ENCODE assay signal across 16 cellular contexts in the genomic region with DNA sequence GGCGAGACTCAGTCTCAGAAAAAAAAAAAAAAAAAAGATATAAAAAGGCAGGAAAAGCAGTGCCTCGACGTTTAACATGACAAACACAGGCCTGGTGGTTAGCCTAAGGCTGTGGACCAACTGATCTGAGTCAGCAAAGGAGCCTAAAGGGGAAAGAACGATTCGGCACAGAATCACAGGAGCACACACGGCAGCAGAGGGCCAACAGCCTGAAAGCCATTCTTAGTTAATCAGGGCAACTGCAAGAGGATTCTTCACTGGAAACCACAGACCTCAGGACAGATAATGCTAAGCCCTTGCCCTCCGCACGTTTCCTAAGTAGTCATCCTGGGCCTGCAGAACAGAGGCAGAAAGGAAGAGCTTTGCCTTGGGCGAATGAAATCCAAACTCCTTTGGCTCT. TPM values are rescaled to one million over a fixed set of nuclear protein-coding genes. Genes with fewer than 3 reads are reported as not detected.
DNase-seq lines count a peak whose midpoint lies in the region; ATAC-seq, FAIRE-seq and TF ChIP-seq lines count a peak whose summit lies in the region.
"Had no signal": no experiment of that assay in that cellular context is flagged by ENCODE, and none has a peak within 500 bp of the region (broad histone marks: within the 10 kb centered on the region; RNA-seq: fewer than 3 reads in every experiment).

No MANE protein-coding gene starts in this region.

- no peak overlapping the region for H3K27ac Mint-ChIP-seq in activated CD4-positive, alpha-beta T cell treated with anti-CD3 and anti-CD28 coated beads for 36 hours

- H3K4me3 ChIP-seq in adipocyte (ENCODE audit: low read length) (no peak overlapping the region), foreskin fibroblast (ENCODE audit: low read depth in 1 of 2, low read length in 2 of 2) (no peak overlapping the region), skeletal muscle tissue (ENCODE audit: low read length in 3 of 3) (peak overlapping the region in 1 of 3 donors; percentile 29)
- H3K4me3 ChIP-seq: coronary artery, GM12878 had no signal

- peaks cover 12% of the 10 kb centered on the region for H3K4me1 Mint-ChIP-seq in activated CD4-positive, alpha-beta T cell treated with anti-CD3 and anti-CD28 coated beads for 36 hours

- no peaks in the 10 kb centered on the region for H3K27me3 Mint-ChIP-seq in activated CD4-positive, alpha-beta T cell treated with anti-CD3 and anti-CD28 coated beads for 36 hours
- H3K27me3 Mint-ChIP-seq: naive thymus-derived CD8-positive, alpha-beta T cell had no signal

- no peaks in the 10 kb centered on the region for H3K9me3 Mint-ChIP-seq in activated CD4-positive, alpha-beta T cell treated with anti-CD3 and anti-CD28 coated beads for 36 hours (ENCODE audit: low read depth)
- H3K9me3 Mint-ChIP-seq: naive thymus-derived CD8-positive, alpha-beta T cell had no signal

- intact Hi-C loops in activated CD4-positive, alpha-beta T cell treated with anti-CD3 and anti-CD28 coated beads for 36 hours (cut with DNase I, micrococcal nuclease) = no loop called here

- no peak overlapping the region for H3K4me3 Mint-ChIP-seq in activated CD4-positive, alpha-beta T cell treated with anti-CD3 and anti-CD28 coated beads for 36 hours

- POLR2A ChIA-PET in activated CD4-positive, alpha-beta T cell treated with anti-CD3 and anti-CD28 coated beads for 36 hours (lab: Charles Lee) = no interaction called here

- H3K36me3 ChIP-seq in adipocyte (ENCODE audit: control insufficient read depth, insufficient read depth, low read length, severe bottlenecking) = peaks cover 25% of the 10 kb centered on the region
- peaks cover 21 to 26% (median 22%) of the 10 kb centered on the region in 3 donors for H3K36me3 ChIP-seq in skeletal muscle tissue (ENCODE audit: control insufficient read depth in 3 of 3, insufficient read depth in 3 of 3, low read length in 3 of 3)

- H3K27ac ChIP-seq in skeletal muscle tissue (ENCODE audit: low read depth, low read length) = peak overlapping the region; percentile 72
- H3K27ac ChIP-seq: coronary artery had no signal

- no peaks in the 10 kb centered on the region for H3K27me3 ChIP-seq in adipocyte (replicated peaks; ENCODE audit: control insufficient read depth, insufficient read depth, low read length)
- H3K27me3 ChIP-seq in skeletal muscle tissue (ENCODE audit: control insufficient read depth in 3 of 3, insufficient read depth in 3 of 3, low read length in 3 of 3) = no peaks in the 10 kb centered on the region

- H3K36me3 Mint-ChIP-seq in activated CD4-positive, alpha-beta T cell treated with anti-CD3 and anti-CD28 coated beads for 36 hours (ENCODE audit: low read depth) = peaks cover 25% of the 10 kb centered on the region

- peak; percentile 72 for FAIRE-seq in HTR-8/SVneo (lab: Jason Lieb, UNC)
- FAIRE-seq: GM12878 had no signal

- ATAC-seq in HG03354 (IDR thresholded peaks at IDR 0.05; ENCODE audit: poor library complexity, severe bottlenecking, unreplicated experiment) = no peak
- no peak for ATAC-seq in activated CD4-positive, alpha-beta T cell treated with anti-CD3 and anti-CD28 coated beads for 36 hours
- ATAC-seq: naive thymus-derived CD8-positive, alpha-beta T cell had no signal

- H3K4me1 ChIP-seq in adipocyte (ENCODE audit: control insufficient read depth, insufficient read depth, low read length) = peaks cover 35% of the 10 kb centered on the region
- peaks cover 65 to 76% (median 75%) of the 10 kb centered on the region in 3 donors for H3K4me1 ChIP-seq in skeletal muscle tissue (ENCODE audit: control insufficient read depth in 3 of 3, insufficient read depth in 3 of 3, low read length in 3 of 3)
- H3K4me1 ChIP-seq: Caco-2 had no signal

- H3K9me3 ChIP-seq in adipocyte (ENCODE audit: control insufficient read depth, low read length) = no peaks in the 10 kb centered on the region
- H3K9me3 ChIP-seq in skeletal muscle tissue (ENCODE audit: control insufficient read depth in 3 of 3, low read length in 3 of 3) = no peaks in the 10 kb centered on the region
- H3K9me3 ChIP-seq: Caco-2, SK-N-SH had no signal

- TF ChIP-seq CTCF in foreskin fibroblast (IDR thresholded peaks at IDR 0.05; ENCODE audit: low read depth, low read length) = no peak

- DNase-seq in HTR-8/SVneo (ENCODE audit: insufficient read length, low spot score) (no peak), adipocyte (ENCODE audit: low read depth) (peak; percentile 42), foreskin fibroblast (peak; percentile 50 to 78), NCI-H69 (lab: John Stamatoyannopoulos, UW) (no peak)
- no peak for DNase-seq in activated CD4-positive, alpha-beta T cell treated with anti-CD3 and anti-CD28 coated beads for 36 hours
- DNase-seq: activated CD4-positive, alpha-beta T cell treated with anti-CD3 and anti-CD28 coated beads for 4 hours; activated gamma-delta T cell; Caco-2; naive thymus-derived CD8-positive, alpha-beta T cell; NCI-H1105; NCI-H526 treated with DMSO at 0.1 percent for 48 hours; SK-N-SH had no signal

- CTCF ChIA-PET in activated CD4-positive, alpha-beta T cell treated with anti-CD3 and anti-CD28 coated beads for 36 hours (lab: Charles Lee) = no interaction called here

- peak overlapping the region; percentile 14 for H3K9ac ChIP-seq in adipocyte (ENCODE audit: low read length)
- peak overlapping the region in 2 of 3 donors; percentile 37 to 77 for H3K9ac ChIP-seq in skeletal muscle tissue (ENCODE audit: low read depth in 1 of 3, low read length in 3 of 3)
- H3K9ac ChIP-seq: SK-N-SH had no signal

RNA-seq across cellular contexts. Expression of a gene that starts 14.7 kb away (rescaled TPM):
- 20.9 TPM for total RNA-seq in skeletal muscle tissue
- 10 to 100 TPM; 28.9 to 40.4 TPM for total RNA-seq in activated CD4-positive, alpha-beta T cell treated with anti-CD3 and anti-CD28 coated beads for 36 hours

RNA-seq across cellular contexts. Expression of a gene that starts 53.9 kb away (rescaled TPM):
- 3.7 TPM for total RNA-seq in skeletal muscle tissue
- 1 to 10 TPM; 1.5 to 1.7 TPM for total RNA-seq in activated CD4-positive, alpha-beta T cell treated with anti-CD3 and anti-CD28 coated beads for 36 hours

Comparison
In these comparisons a context has a peak if more than half of its experiments do, and no peak if none do; other contexts are left out.
1. DNase-seq: peak in adipocyte (single experiment) and foreskin fibroblast (2 of 2); none in HTR-8/SVneo (single experiment), NCI-H69 (single experiment) and activated CD4-positive, alpha-beta T cell treated with anti-CD3 and anti-CD28 coated beads for 36 hours (single experiment).